7 cellular contexts compared by ENCODE assay signal in the genomic region with DNA sequence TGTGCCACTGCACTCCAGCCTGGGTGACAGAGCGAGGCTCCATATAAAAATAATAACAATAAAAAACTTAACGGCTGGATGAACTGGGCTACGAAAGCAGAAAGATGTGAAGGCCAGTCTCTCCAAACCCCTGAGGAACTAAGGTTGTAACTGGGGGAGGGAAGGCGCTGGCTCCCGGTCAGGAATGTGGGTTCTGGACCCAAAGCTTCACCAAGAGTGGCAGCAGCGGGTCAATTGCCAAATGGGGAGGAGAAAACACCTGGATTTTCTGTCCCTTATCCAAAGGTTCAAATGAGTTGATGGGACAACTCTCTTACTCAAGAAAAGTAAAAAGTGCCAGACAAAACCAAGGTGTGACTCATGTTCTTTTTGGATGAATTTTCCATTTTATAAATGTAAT.
"Had no signal": no experiment of that assay in that cellular context is flagged by ENCODE, and none has a peak within 500 bp of the region (broad histone marks: within the 10 kb centered on the region; RNA-seq: fewer than 3 reads in every experiment).

No MANE protein-coding gene starts in this region.

- ATAC-seq: HCT116 had no signal

- H3K27ac ChIP-seq: GM23248 had no signal

- H3K9me3 Mint-ChIP-seq: HFFc6 had no signal

- H3K4me3 ChIP-seq: GM23248, HAP-1 had no signal

- H3K9me3 ChIP-seq: HAP-1 had no signal

- H3K4me1 ChIP-seq: HAP-1 had no signal

- H3K27ac Mint-ChIP-seq: HFFc6 had no signal

- H3K4me3 Mint-ChIP-seq: HFFc6 had no signal

- DNase-seq: GM23248, GOT3, H7, HFFc6, IMR-90 had no signal
